Comparison of ENCODE assay signal across 8 cellular contexts in genomic region chr2:2613279-2614199, GRCh38.
DNase-seq lines count a peak whose midpoint lies in the region; ATAC-seq and TF ChIP-seq lines count a peak whose summit lies in the region.

No MANE protein-coding gene starts in this region.

- POLR2A ChIA-PET in AG04449 (lab: Yijun Ruan, JAX): no interaction called here

- ATAC-seq in GM19023 (IDR thresholded peaks at IDR 0.05; ENCODE audit: unreplicated experiment): peak; percentile 100
- ATAC-seq in HG03175 (IDR thresholded peaks at IDR 0.05; ENCODE audit: unreplicated experiment): peak; percentile 99

- TF ChIP-seq CTCF in AG04449 (IDR thresholded peaks at IDR 0.05; ENCODE audit: insufficient read depth, low read length, missing control alignments) (no peak), epithelial cell of esophagus (IDR thresholded peaks at IDR 0.05; ENCODE audit: insufficient read depth, low read depth, low read length, missing control alignments) (peak; percentile 9)

- H3K27me3 ChIP-seq in mononuclear cell (ENCODE audit: insufficient read depth, low read length): peaks cover 3% of the 10 kb centered on the region

- DNase-seq in AG04449 (ENCODE audit: low read depth, low spot score) (peak; percentile 2), NCI-H69 (lab: John Stamatoyannopoulos, UW) (peak; percentile 97), epithelial cell of esophagus (ENCODE audit: low read depth) (peak; percentile 94)
- DNase-seq in activated CD8-positive, alpha-beta memory T cell treated with anti-CD3 and anti-CD28 coated beads, Interleukin-2, amount 50 U/mL, for 48 hours: peak; percentile 88
- peak; percentile 66 to 81 for DNase-seq in stimulated activated CD8-positive, alpha-beta memory T cell treated with anti-CD3 and anti-CD28 coated beads, Interleukin-15, amount 100 ng/mL, for 48 hours (ENCODE audit: low read depth in 2 of 2)

- H3K4me1 ChIP-seq in mononuclear cell (ENCODE audit: insufficient read depth, low read length): peaks cover 4% of the 10 kb centered on the region

- no peaks in the 10 kb centered on the region for H3K9me3 ChIP-seq in mononuclear cell (ENCODE audit: low read depth, low read length)

- H3K4me3 ChIP-seq in AG04449 (ENCODE audit: low read depth, low read length): peak overlapping the region; percentile 46
- peak overlapping the region; percentile 54 for H3K4me3 ChIP-seq in epithelial cell of esophagus (ENCODE audit: low read length)
- peak overlapping the region; percentile 27 for H3K4me3 ChIP-seq in mononuclear cell (ENCODE audit: low read length)

- CTCF ChIA-PET in AG04449 (lab: Yijun Ruan, JAX): no interaction called here

Comparison
In these comparisons a context has a peak if more than half of its experiments do, and no peak if none do; other contexts are left out.
1. Peak in every context shown above with its lines: DNase-seq, ATAC-seq and H3K4me3 ChIP-seq.
2. DNase-seq: peak in every context shown above with its lines; median percentile 97 in NCI-H69; 94 in epithelial cell of esophagus; 88 in activated CD8-positive, alpha-beta memory T cell treated with anti-CD3 and anti-CD28 coated beads, Interleukin-2, amount 50 U/mL, for 48 hours; 74 in stimulated activated CD8-positive, alpha-beta memory T cell treated with anti-CD3 and anti-CD28 coated beads, Interleukin-15, amount 100 ng/mL, for 48 hours; 2 in AG04449.